16 cellular contexts compared by ENCODE assay signal in genomic region chr1:45809761-45810160, GRCh38. TPM values are rescaled to one million over a fixed set of nuclear protein-coding genes. Genes with fewer than 3 reads are reported as not detected.
DNase-seq lines count a peak whose midpoint lies in the region; ATAC-seq and TF ChIP-seq lines count a peak whose summit lies in the region.
"Had no signal": no experiment of that assay in that cellular context is flagged by ENCODE, and none has a peak within 500 bp of the region (broad histone marks: within the 10 kb centered on the region; RNA-seq: fewer than 3 reads in every experiment).

No MANE protein-coding gene starts in this region.

- intact Hi-C loops in aorta (cut with DNase I) (no loop called here), cardiac septum (cut with DNase I) (loop anchor here (10.0 kb wide), 1 partner anchor 375 kb away; no protein-coding TSS in a partner anchor), A673 (cut with micrococcal nuclease; ENCODE audit: unreplicated experiment) (no loop called here)

- POLR2A ChIA-PET in A673 (lab: Charles Lee; ENCODE audit: low non-redundant PET): no interaction called here

- H3K27ac Mint-ChIP-seq in activated T-helper 17 cell treated with anti-CD3 and anti-CD28 coated beads, Interleukin-2, amount 50 U/mL, for 72 hours: no peak overlapping the region
- H3K27ac Mint-ChIP-seq: HFFc6 had no signal

- H3K4me1 ChIP-seq in Loucy (ENCODE audit: insufficient read depth, low read length, poor library complexity, severe bottlenecking) (peaks cover 34% of the 10 kb centered on the region), aorta (ENCODE audit: control insufficient read depth in 1 of 2, insufficient read depth in 2 of 2, low read length in 2 of 2) (no peaks in the 10 kb centered on the region), A673 (ENCODE audit: insufficient read depth, low read length, poor library complexity, severe bottlenecking) (peaks cover under 1% of the 10 kb centered on the region)

- H3K79me2 ChIP-seq in Loucy (ENCODE audit: insufficient read depth, low read length): peaks cover 36% of the 10 kb centered on the region

- no peaks in the 10 kb centered on the region for H3K36me3 ChIP-seq in Loucy (ENCODE audit: insufficient read depth, low read length)
- no peaks in the 10 kb centered on the region for H3K36me3 ChIP-seq in aorta (ENCODE audit: control insufficient read depth in 1 of 2, insufficient read depth in 2 of 2, low read length in 1 of 2)
- H3K36me3 ChIP-seq in A673 (ENCODE audit: insufficient read depth, low read length, poor library complexity, severe bottlenecking): no peaks in the 10 kb centered on the region

- no peaks in the 10 kb centered on the region for H3K9me2 ChIP-seq in Loucy (replicated peaks; ENCODE audit: low read depth, low read length)

- peak overlapping the region; percentile 15 for H3K4me3 ChIP-seq in Loucy (ENCODE audit: low read length, poor library complexity, severe bottlenecking)
- H3K4me3 ChIP-seq in aorta (ENCODE audit: low read length in 2 of 2): no peak overlapping the region
- no peak overlapping the region for H3K4me3 ChIP-seq in A673 (ENCODE audit: low read depth, low read length, poor library complexity, severe bottlenecking)
- H3K4me3 ChIP-seq: BLaER1, HAP-1 had no signal

- no TSS peak for BruUV-seq in A673 (replicated peaks; lab: Mats Ljungman, UMichigan)

- no peak overlapping the region for H3K4me3 Mint-ChIP-seq in activated T-helper 17 cell treated with anti-CD3 and anti-CD28 coated beads, Interleukin-2, amount 50 U/mL, for 72 hours
- H3K4me3 Mint-ChIP-seq: HFFc6 had no signal

- CTCF ChIA-PET in A673 (lab: Charles Lee): no interaction called here

- no peaks in the 10 kb centered on the region for H3K9me3 ChIP-seq in Loucy (ENCODE audit: insufficient read depth, low read depth, low read length)
- no peaks in the 10 kb centered on the region for H3K9me3 ChIP-seq in aorta (ENCODE audit: control insufficient read depth, low read length)
- H3K9me3 ChIP-seq in A673 (ENCODE audit: low read depth, low read length, poor library complexity, severe bottlenecking): no peaks in the 10 kb centered on the region
- H3K9me3 ChIP-seq: BLaER1, HAP-1 had no signal

- H3K27me3 ChIP-seq in Loucy (ENCODE audit: insufficient read depth, low read length, poor library complexity, severe bottlenecking) (no peaks in the 10 kb centered on the region), aorta (ENCODE audit: control insufficient read depth in 1 of 2, insufficient read depth in 2 of 2, low read length in 1 of 2) (no peaks in the 10 kb centered on the region), A673 (replicated peaks; ENCODE audit: insufficient read depth, low read depth, low read length, poor library complexity) (no peaks in the 10 kb centered on the region)
- H3K27me3 ChIP-seq: BLaER1 had no signal

- peak; percentile 24 for ATAC-seq in activated T-helper 17 cell treated with anti-CD3 and anti-CD28 coated beads, Interleukin-2, amount 50 U/mL, for 72 hours (replicated peaks)
- ATAC-seq in aorta (ENCODE audit: low FRiP score) (no peak), GM18861 (IDR thresholded peaks at IDR 0.05; ENCODE audit: unreplicated experiment) (no peak)

- H3K27ac ChIP-seq in aorta (ENCODE audit: low read depth in 1 of 2, low read length in 2 of 2) (no peak overlapping the region), A673 (ENCODE audit: low read depth, low read length, poor library complexity, severe bottlenecking) (no peak overlapping the region)
- H3K27ac ChIP-seq: BLaER1 had no signal

- TF ChIP-seq CTCF in Loucy (conservative IDR thresholded peaks at IDR 0.05; ENCODE audit: low read length) (no peak), A673 (conservative IDR thresholded peaks at IDR 0.05; ENCODE audit: low read depth, low read length) (no peak)

- no peaks in the 10 kb centered on the region for H4K20me1 ChIP-seq in Loucy (ENCODE audit: insufficient read depth, low read length, poor library complexity, severe bottlenecking)

- H3F3A ChIP-seq in Loucy (ENCODE audit: low read depth): no peaks in the 10 kb centered on the region

- no peak overlapping the region for H3K9ac ChIP-seq in Loucy (ENCODE audit: low read depth, low read length, poor library complexity, severe bottlenecking)
- H3K9ac ChIP-seq: BLaER1 had no signal

- peaks cover 14% of the 10 kb centered on the region for H3K4me1 Mint-ChIP-seq in activated T-helper 17 cell treated with anti-CD3 and anti-CD28 coated beads, Interleukin-2, amount 50 U/mL, for 72 hours

- peak overlapping the region; percentile 53 for H3K4me2 ChIP-seq in Loucy (ENCODE audit: low read depth, low read length, poor library complexity, severe bottlenecking)
- H3K4me2 ChIP-seq: BLaER1 had no signal

- peaks cover 19% of the 10 kb centered on the region for H3K36me3 Mint-ChIP-seq in activated T-helper 17 cell treated with anti-CD3 and anti-CD28 coated beads, Interleukin-2, amount 50 U/mL, for 72 hours (ENCODE audit: low read depth)

- no peak overlapping the region for H2AFZ ChIP-seq in Loucy (ENCODE audit: low read length)

- DNase-seq in EH (ENCODE audit: low read depth) (peak; percentile 4), iris pigment epithelial cell (ENCODE audit: low read depth) (peak; percentile 11), aorta (no peak), cardiac septum (ENCODE audit: low spot score) (no peak), A673 (ENCODE audit: low spot score) (no peak)
- DNase-seq: AML-193, Calu3, DMS 273 treated with DMSO at 0.1 percent for 48 hours, EL, GDM1, HFFc6 had no signal

- no peaks in the 10 kb centered on the region for H3K9me3 Mint-ChIP-seq in activated T-helper 17 cell treated with anti-CD3 and anti-CD28 coated beads, Interleukin-2, amount 50 U/mL, for 72 hours
- H3K9me3 Mint-ChIP-seq: HFFc6 had no signal

- no peaks in the 10 kb centered on the region for H3K27me3 Mint-ChIP-seq in activated T-helper 17 cell treated with anti-CD3 and anti-CD28 coated beads, Interleukin-2, amount 50 U/mL, for 72 hours

RNA-seq across cellular contexts. Expression of gene MAST2, which starts 6.3 kb away (rescaled TPM):
- 10 to 100 TPM; 24.4 to 29.8 TPM for total RNA-seq in activated T-helper 17 cell treated with anti-CD3 and anti-CD28 coated beads, Interleukin-2, amount 50 U/mL, for 72 hours
- total RNA-seq in aorta: 10 to 100 TPM; 45.6 to 53.9 TPM
- polyA plus RNA-seq in aorta: 10 to 100 TPM; 12.4 to 68.5 TPM
- total RNA-seq in cardiac septum: 81.2 TPM
- 38.4 and 40.2 TPM in 2 replicates for total RNA-seq in A673 (2021)

RNA-seq across cellular contexts. Expression of gene IPP, which starts 59.3 kb away (rescaled TPM):
- 10 to 100 TPM; 10.0 to 15.4 TPM for total RNA-seq in activated T-helper 17 cell treated with anti-CD3 and anti-CD28 coated beads, Interleukin-2, amount 50 U/mL, for 72 hours
- 10 to 100 TPM in 1 of 2 donors, 1 to 10 TPM in 1; 8.4 to 14.2 TPM for total RNA-seq in aorta
- 1 to 10 TPM; 3.9 to 5.5 TPM for polyA plus RNA-seq in aorta
- 17.2 TPM for total RNA-seq in cardiac septum
- total RNA-seq in A673 (2021): 15.7 and 18.4 TPM in 2 replicates

Comparison
In these comparisons a context has a peak if more than half of its experiments do, and no peak if none do; other contexts are left out.
1. DNase-seq: peak in EH (single experiment) and iris pigment epithelial cell (single experiment); none in aorta (0 of 2), cardiac septum (single experiment) and A673 (single experiment).